8 cellular contexts compared by ENCODE assay signal in genomic region chr18:62784338-62784965, GRCh38.
A peak's percentile ranks its signal among the peaks of the same experiment; 100 is the strongest.
DNase-seq lines count a peak whose midpoint lies in the region; ATAC-seq and TF ChIP-seq lines count a peak whose summit lies in the region.

No MANE protein-coding gene starts in this region.

- H3K9me3 ChIP-seq in CD4-positive, alpha-beta memory T cell (ENCODE audit: control insufficient read depth in 1 of 2, low read length in 2 of 2) = no peaks in the 10 kb centered on the region
- H3K9me3 ChIP-seq in SK-N-SH = no peaks in the 10 kb centered on the region
- H3K9me3 ChIP-seq in gastroesophageal sphincter = no peaks in the 10 kb centered on the region

- no peak for TF ChIP-seq POLR2A in gastroesophageal sphincter (IDR thresholded peaks at IDR 0.05)

- intact Hi-C loops in CD4-positive, alpha-beta memory T cell (cut with micrococcal nuclease) = no loop called here

- no peak overlapping the region for H3K27ac ChIP-seq in CD4-positive, alpha-beta memory T cell (ENCODE audit: low read depth, low read length)
- H3K27ac ChIP-seq in SK-N-SH (ENCODE audit: low read depth in 2 of 2, low read length in 1 of 2) (peak overlapping the region in 1 of 2 experiments; percentile 79; a peak in 2 of 4 replicates), gastroesophageal sphincter (peak overlapping the region in 3 of 4 donors; percentile 6 to 62 (median 46))

- peak overlapping the region in 7 of 8 donors; percentile 7 to 83 (median 64) for H3K4me3 Mint-ChIP-seq in CD4-positive, alpha-beta memory T cell

- H3K27ac Mint-ChIP-seq in CD4-positive, alpha-beta memory T cell = peak overlapping the region in 3 of 7 donors; percentile 16 to 36 (median 17)

- no peak overlapping the region; the same call in 1 of the 2 replicates for H3K9ac ChIP-seq in SK-N-SH

- WGBS in SK-N-SH (ENCODE audit: low lambda C conversion rate) = 76% methylated on average over 4 of the region's 4 CpGs
- WGBS in gastroesophageal sphincter (ENCODE audit: low coverage in 1 of 2), 2 donors = 22 to 47% methylated on average over 2 to 4 of the region's 4 CpGs

- no peak for TF ChIP-seq RAD21 in SK-N-SH (IDR thresholded peaks at IDR 0.05; ENCODE audit: low read length)

- H2AFZ ChIP-seq in SK-N-SH (ENCODE audit: low read depth) = no peak overlapping the region

- no peaks in the 10 kb centered on the region for H3K36me3 Mint-ChIP-seq in CD4-positive, alpha-beta memory T cell

- no peaks in the 10 kb centered on the region for H3K27me3 ChIP-seq in CD4-positive, alpha-beta memory T cell (ENCODE audit: insufficient read depth, low read length)
- H3K27me3 ChIP-seq in SK-N-SH (ENCODE audit: insufficient read depth) = no peaks in the 10 kb centered on the region
- H3K27me3 ChIP-seq in gastroesophageal sphincter = no peaks in the 10 kb centered on the region

- H3K27me3 Mint-ChIP-seq in CD4-positive, alpha-beta memory T cell = no peaks in the 10 kb centered on the region

- ATAC-seq in GM21528 (IDR thresholded peaks at IDR 0.05; ENCODE audit: low FRiP score, unreplicated experiment) (peak; percentile 64), gastroesophageal sphincter (no peak)

- peaks cover 20 to 31% (median 23%) of the 10 kb centered on the region in 4 donors for H3K4me1 Mint-ChIP-seq in CD4-positive, alpha-beta memory T cell

- peaks cover 16% of the 10 kb centered on the region for H3K4me1 ChIP-seq in CD4-positive, alpha-beta memory T cell (ENCODE audit: insufficient read depth, low read length)
- H3K4me1 ChIP-seq in SK-N-SH (ENCODE audit: control insufficient read depth in 1 of 2, insufficient read depth in 2 of 2, low read depth in 1 of 2, low read length in 1 of 2) (peaks cover 10 to 38% of the 10 kb centered on the region in 2 experiments), gastroesophageal sphincter (peaks cover 9 to 70% (median 13%) of the 10 kb centered on the region in 3 donors)

- POLR2A ChIA-PET in CD4-positive, alpha-beta memory T cell (lab: Charles Lee; ENCODE audit: partially characterized antibody) = no interaction called here
- POLR2A ChIA-PET in SK-N-SH (lab: Yijun Ruan, JAX) = no interaction called here

- no peak for DNase-seq in CD4-positive, alpha-beta memory T cell
- DNase-seq in SK-N-SH (no peak), NCI-H2029 treated with DMSO at 0.1 percent for 48 hours (lab: John Stamatoyannopoulos, UW) (no peak), NCI-H526 treated with DMSO at 0.1 percent for 48 hours (lab: John Stamatoyannopoulos, UW) (no peak), 8988T (no peak)
- no peak for DNase-seq in stimulated activated naive CD4-positive, alpha-beta T cell (lab: John Stamatoyannopoulos, UW)

- no peaks in the 10 kb centered on the region for H4K20me1 ChIP-seq in SK-N-SH (ENCODE audit: insufficient read depth)

- no peaks in the 10 kb centered on the region for H3K36me3 ChIP-seq in CD4-positive, alpha-beta memory T cell (ENCODE audit: insufficient read depth, low read length)
- H3K36me3 ChIP-seq in SK-N-SH (replicated peaks in 1 of 2; ENCODE audit: control insufficient read depth in 1 of 2, insufficient read depth in 2 of 2, low read length in 1 of 2) (no peaks in the 10 kb centered on the region), gastroesophageal sphincter (no peaks in the 10 kb centered on the region)

- peaks cover 22% of the 10 kb centered on the region for H3F3A ChIP-seq in SK-N-SH (replicated peaks; ENCODE audit: insufficient read depth)

- H3K4me2 ChIP-seq in SK-N-SH = 0 out of 2 replicates have a peak overlapping the region, but pooled peaks have one; percentile 5

- H3K9me3 Mint-ChIP-seq in CD4-positive, alpha-beta memory T cell = no peaks in the 10 kb centered on the region

- H3K4me3 ChIP-seq in CD4-positive, alpha-beta memory T cell (ENCODE audit: low read length in 2 of 2) = no peak overlapping the region
- H3K4me3 ChIP-seq in SK-N-SH (ENCODE audit: low read depth in 2 of 2, low read length in 1 of 2) (no peak overlapping the region), gastroesophageal sphincter (no peak overlapping the region)

- CTCF ChIA-PET in CD4-positive, alpha-beta memory T cell (lab: Charles Lee; ENCODE audit: partially characterized antibody) = no interaction called here
- CTCF ChIA-PET in SK-N-SH (lab: Yijun Ruan, JAX) = interaction anchor here (1.0 kb wide), 1 partner anchor 25 kb away, joined by 4 read pairs; no protein-coding TSS in a partner anchor

- TF ChIP-seq EP300 in SK-N-SH (IDR thresholded peaks at IDR 0.05; ENCODE audit: borderline replicate concordance in 1 of 2, low read depth in 1 of 2, low read length in 1 of 2) (no peak), gastroesophageal sphincter (IDR thresholded peaks at IDR 0.05) (no peak)

- TF ChIP-seq CTCF in SK-N-SH (IDR thresholded peaks at IDR 0.05) = no peak
- TF ChIP-seq CTCF in gastroesophageal sphincter (IDR thresholded peaks at IDR 0.05) = no peak

- peaks cover 51% of the 10 kb centered on the region for H3K79me2 ChIP-seq in SK-N-SH (ENCODE audit: insufficient read depth)

- H3K9me2 ChIP-seq in SK-N-SH = no peaks in the 10 kb centered on the region

TF ChIP-seq in SK-N-SH, 30 proteins besides CTCF, POLR2A, EP300 and RAD21:
- TF ChIP-seq USF2 (IDR thresholded peaks at IDR 0.05; ENCODE audit: borderline replicate concordance, low read depth, low read length) (no peak), REST (IDR thresholded peaks at IDR 0.05; ENCODE audit: low read depth, low read length) (no peak), RXRA (IDR thresholded peaks at IDR 0.05; ENCODE audit: borderline replicate concordance, low read depth) (no peak), YY1 (IDR thresholded peaks at IDR 0.05; ENCODE audit: low read depth) (no peak)
